13 cellular contexts compared by ENCODE assay signal in the genomic region with DNA sequence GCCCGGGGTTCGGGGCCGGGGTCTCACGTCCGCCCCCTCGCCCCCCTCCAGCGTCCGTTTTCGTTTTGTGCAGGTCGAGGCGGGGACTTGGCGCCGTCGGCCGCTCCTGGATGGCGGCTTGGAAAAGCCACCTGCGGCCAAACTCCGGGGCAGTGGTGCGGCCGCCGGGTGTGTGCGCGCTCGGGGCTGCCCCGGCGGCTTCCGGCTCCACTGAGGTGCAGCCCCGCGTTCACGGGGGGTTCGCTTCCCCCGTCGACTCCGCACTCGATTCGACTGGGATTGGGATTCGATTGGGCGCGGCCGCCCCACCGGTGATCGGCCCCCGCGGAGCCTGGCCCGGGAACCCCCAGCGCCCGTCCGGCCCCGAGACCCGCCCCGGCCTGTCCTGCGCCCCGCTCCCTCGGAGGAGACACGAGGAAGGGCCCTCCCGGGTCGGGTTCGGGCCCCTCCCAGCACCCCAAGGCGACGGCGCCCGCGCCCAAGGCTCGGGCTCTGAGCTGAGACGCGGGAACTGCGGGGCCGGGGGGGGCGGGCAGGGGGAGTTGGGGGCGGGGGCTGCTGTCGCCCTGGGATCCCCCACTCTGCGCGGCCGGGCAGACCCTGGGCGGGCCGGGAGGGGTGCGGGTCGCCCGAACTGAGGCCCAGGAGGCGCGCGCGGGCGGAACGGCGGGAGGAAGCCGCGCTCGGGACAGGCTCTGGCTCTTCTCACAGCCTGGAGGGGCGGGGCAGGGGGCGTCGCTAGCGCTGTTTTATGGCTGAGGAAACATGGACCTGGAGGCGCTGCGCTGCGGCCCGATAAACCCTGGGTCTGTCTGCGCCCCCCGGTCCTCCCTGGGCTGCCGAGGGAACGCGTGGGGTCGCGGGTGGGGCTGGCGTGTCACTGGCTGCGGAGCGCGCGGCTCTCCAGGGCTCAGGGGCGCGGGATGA. TPM values are rescaled to one million over a fixed set of nuclear protein-coding genes. Genes with fewer than 3 reads are reported as not detected.
A peak's percentile ranks its signal among the peaks of the same experiment; 100 is the strongest.
DNase-seq lines count a peak whose midpoint lies in the region; ATAC-seq and TF ChIP-seq lines count a peak whose summit lies in the region.
"Had no signal": no experiment of that assay in that cellular context is flagged by ENCODE, and none has a peak within 500 bp of the region (broad histone marks: within the 10 kb centered on the region; RNA-seq: fewer than 3 reads in every experiment).

No MANE protein-coding gene starts in this region.

- H3K9ac ChIP-seq in HUES6 (ENCODE audit: low read length) = no peak overlapping the region

- H3K4me1 ChIP-seq in HUES6 (ENCODE audit: control insufficient read depth, insufficient read depth, low read length) (peaks cover 12% of the 10 kb centered on the region), osteoblast (ENCODE audit: insufficient read depth, low read length) (no peaks in the 10 kb centered on the region)

- no peaks in the 10 kb centered on the region for H4K20me1 ChIP-seq in osteoblast (ENCODE audit: insufficient read depth, low read length)

- no peaks in the 10 kb centered on the region for H3K79me2 ChIP-seq in osteoblast (ENCODE audit: insufficient read depth, low read length)

- peak; percentile 30 for DNase-seq in Daoy (ENCODE audit: low read depth)
- DNase-seq in fibroblast of villous mesenchyme (ENCODE audit: low read depth) = peak; percentile 6
- peak; percentile 94 for DNase-seq in osteoblast (ENCODE audit: insufficient read length, low spot score, missing footprints)
- DNase-seq in DMS153 treated with DMSO at 0.1 percent for 48 hours (lab: John Stamatoyannopoulos, UW; ENCODE audit: unreplicated experiment) = no peak
- DNase-seq: activated T-cell treated with anti-CD3 and anti-CD28 coated beads, Interleukin-2, amount 50 U/mL, for 24 hours; NCI-H446; stimulated activated CD4-positive, alpha-beta T cell treated with anti-CD3 and anti-CD28 coated beads, Interleukin-12 subunit alpha, Interleukin-12 subunit beta, amount 100 ng/mL, for 4 hours had no signal

- H3K4me2 ChIP-seq in osteoblast (ENCODE audit: insufficient read depth, low read length) = no peak overlapping the region

- H3K36me3 ChIP-seq in HUES6 (ENCODE audit: control insufficient read depth, insufficient read depth, low read length) = no peaks in the 10 kb centered on the region
- H3K36me3 ChIP-seq in osteoblast (ENCODE audit: insufficient read depth, low read length) = no peaks in the 10 kb centered on the region

- H3K27ac ChIP-seq in HUES6 (ENCODE audit: low read depth, low read length) (no peak overlapping the region), osteoblast (ENCODE audit: low read depth, low read length) (no peak overlapping the region)
- H3K27ac ChIP-seq: epithelial cell of prostate, neutrophil had no signal

- ATAC-seq in HG03095 (IDR thresholded peaks at IDR 0.05; ENCODE audit: unreplicated experiment) = no peak
- ATAC-seq in GM19455 (IDR thresholded peaks at IDR 0.05; ENCODE audit: unreplicated experiment) = no peak
- ATAC-seq: GM12878 had no signal

- H3K9me3 ChIP-seq in HUES6 (ENCODE audit: control insufficient read depth, insufficient read depth, low read depth, low read length) (no peaks in the 10 kb centered on the region), osteoblast (ENCODE audit: low read depth, low read length) (no peaks in the 10 kb centered on the region)
- H3K9me3 ChIP-seq: neutrophil had no signal

- H3K4me3 ChIP-seq in HUES6 (ENCODE audit: low read depth, low read length) (peak overlapping the region; percentile 61), fibroblast of villous mesenchyme (ENCODE audit: low read depth, low read length) (no peak overlapping the region), osteoblast (ENCODE audit: insufficient read depth, low read length) (no peak overlapping the region)
- H3K4me3 ChIP-seq: GM12878 had no signal

- H2AFZ ChIP-seq in osteoblast (ENCODE audit: low read length) = no peak overlapping the region

- H3K27me3 ChIP-seq in HUES6 (ENCODE audit: control insufficient read depth, insufficient read depth, low read length) (peaks cover 91% of the 10 kb centered on the region), osteoblast (ENCODE audit: insufficient read depth, low read length) (peaks cover 57% of the 10 kb centered on the region)

- TF ChIP-seq CTCF in fibroblast of villous mesenchyme (IDR thresholded peaks at IDR 0.05; ENCODE audit: insufficient read depth, low read depth, low read length) = no peak
- no peak for TF ChIP-seq CTCF in osteoblast (IDR thresholded peaks at IDR 0.05; ENCODE audit: extremely low read depth, low read depth, low read length)

RNA-seq across cellular contexts. Expression of gene NKX6-2, which starts 1.6 kb away (rescaled TPM):
- total RNA-seq in Daoy (2014; rRNA removed; shearing (Covaris generic)) = 0.06 TPM in 1 of 2 replicates, not detected in the other
- total RNA-seq in fibroblast of villous mesenchyme (not detected in 2 replicates), osteoblast (not detected in 2 replicates)
- total RNA-seq: GM12878 had no signal
